Comparison of ENCODE assay signal across 8 cellular contexts in the genomic region with DNA sequence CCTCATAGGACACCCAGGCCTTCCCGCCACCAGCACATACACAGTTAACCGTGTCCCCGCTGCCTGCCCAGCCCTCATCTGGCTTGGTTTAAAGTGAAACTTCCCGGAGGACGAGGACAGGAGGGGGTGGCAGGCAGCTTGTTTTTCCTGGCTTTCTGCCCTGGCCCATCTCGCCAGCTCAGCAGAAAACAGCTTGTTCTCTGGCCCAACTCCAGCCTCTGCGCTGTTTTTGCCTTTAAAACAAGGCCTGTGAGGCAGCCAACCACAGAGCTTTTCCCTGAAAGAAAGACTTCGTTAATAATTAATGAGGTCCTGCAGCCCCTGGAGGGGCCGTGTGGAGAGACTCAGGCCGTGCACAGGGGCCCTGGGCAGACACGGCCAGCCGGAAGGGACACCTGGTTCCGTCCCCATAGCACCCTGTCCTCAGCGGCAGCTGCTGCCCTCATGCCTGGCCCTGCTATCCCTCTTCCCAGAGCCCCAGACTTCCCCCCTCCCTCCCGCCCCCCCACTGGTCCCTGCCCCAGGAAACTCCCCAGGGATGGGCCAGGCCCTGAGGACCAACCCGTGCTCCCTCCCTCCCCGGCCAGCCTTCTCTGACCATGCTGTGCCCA.
DNase-seq lines count a peak whose midpoint lies in the region; ATAC-seq and TF ChIP-seq lines count a peak whose summit lies in the region.

No MANE protein-coding gene starts in this region.

- H3K4me1 ChIP-seq in liver (ENCODE audit: control insufficient read depth in 4 of 4, insufficient read depth in 4 of 4, low read length in 3 of 4) (peaks cover 28 to 93% (median 63%) of the 10 kb centered on the region in 4 donors), tibial artery (peaks cover 13 to 64% (median 45%) of the 10 kb centered on the region in 4 donors)

- H3K9me3 ChIP-seq in liver (ENCODE audit: control insufficient read depth in 4 of 4, low read length in 3 of 4), result no peaks in the 10 kb centered on the region
- no peaks in the 10 kb centered on the region for H3K9me3 ChIP-seq in tibial artery

- H3K27ac ChIP-seq in liver (ENCODE audit: low read depth in 1 of 2, low read length in 2 of 2) (peak overlapping the region; percentile 87 to 89), tibial artery (peak overlapping the region; percentile 71 to 86)

- WGBS in liver, result 8% methylated on average over 17 of the region's 17 CpGs

- peak; percentile 97 for DNase-seq in DMS79 (lab: John Stamatoyannopoulos, UW)
- peak; percentile 57 for DNase-seq in NCI-H510A (lab: John Stamatoyannopoulos, UW)
- peak; percentile 96 for DNase-seq in dedifferentiated amniotic fluid mesenchymal stem cell (ENCODE audit: extremely low spot score)
- peak; percentile 97 to 98 for DNase-seq in tibial artery
- DNase-seq in NCI-H187 treated with DMSO at 0.1 percent for 48 hours (lab: John Stamatoyannopoulos, UW), result no peak
- DNase-seq in effector CD8-positive, alpha-beta T cell (lab: John Stamatoyannopoulos, UW), result no peak

- no peak overlapping the region for H3K9ac ChIP-seq in liver (ENCODE audit: low read depth in 1 of 2, low read length in 2 of 2)

- H3K27me3 ChIP-seq in liver (ENCODE audit: control insufficient read depth in 4 of 4, insufficient read depth in 4 of 4, low read length in 3 of 4) (no peaks in the 10 kb centered on the region), tibial artery (no peaks in the 10 kb centered on the region)

- peak; percentile 65 to 69 for TF ChIP-seq RAD21 in liver (IDR thresholded peaks at IDR 0.05)

- H3K4me3 ChIP-seq in liver (ENCODE audit: low read depth in 1 of 3, low read length in 3 of 3), result peak overlapping the region in 1 of 3 donors; percentile 12
- H3K4me3 ChIP-seq in tibial artery, result peak overlapping the region; percentile 13 to 42

- TF ChIP-seq CTCF in liver (IDR thresholded peaks at IDR 0.05; ENCODE audit: low read depth, low read length, missing input control) (no peak), tibial artery (IDR thresholded peaks at IDR 0.05) (no peak)

- H3K36me3 ChIP-seq in liver (ENCODE audit: control insufficient read depth in 4 of 4, insufficient read depth in 3 of 4, low read depth in 1 of 4, low read length in 3 of 4), result peaks cover 6 to 34% (median 19%) of the 10 kb centered on the region in 4 donors
- peaks cover 14 to 56% (median 53%) of the 10 kb centered on the region in 3 donors for H3K36me3 ChIP-seq in tibial artery

- intact Hi-C loops in tibial artery (cut with DNase I; ENCODE audit: low total_unique reads), result loop anchor here (5.0 kb wide), 1 partner anchor 108 kb away; the partner anchor contains the start of gene RXRA

- ATAC-seq in HG03108 (IDR thresholded peaks at IDR 0.05; ENCODE audit: unreplicated experiment), result no peak

TF ChIP-seq in liver, 16 proteins besides CTCF, POLR2A, EP300 and RAD21:
- TF ChIP-seq TAF1 (conservative IDR thresholded peaks at IDR 0.05) (no peak), ZBTB33 (IDR thresholded peaks at IDR 0.05) (no peak), HNF4A (conservative IDR thresholded peaks at IDR 0.05) (peak; percentile 37 to 70), HNF4G (IDR thresholded peaks at IDR 0.05) (no peak), JUND (IDR thresholded peaks at IDR 0.05) (peak in 1 of 2 donors; percentile 59), FOXA2 (IDR thresholded peaks at IDR 0.05) (peak; percentile 47), GABPA (IDR thresholded peaks at IDR 0.05 in 1 of 2, conservative IDR thresholded peaks at IDR 0.05 in 1 of 2) (peak in 1 of 2 donors; percentile 70), SP1 (IDR thresholded peaks at IDR 0.05) (peak; percentile 92), NR2F2 (IDR thresholded peaks at IDR 0.05) (peak; percentile 65), FOXA1 (IDR thresholded peaks at IDR 0.05) (peak; percentile 43), RXRA (IDR thresholded peaks at IDR 0.05) (peak; percentile 77 to 91), EGR1 (IDR thresholded peaks at IDR 0.05; ENCODE audit: low read depth in 2 of 2) (peak; percentile 78 to 91), ATF3 (IDR thresholded peaks at IDR 0.05) (no peak), YY1 (IDR thresholded peaks at IDR 0.05) (peak; percentile 65)
- TF ChIP-seq, protein P1, sequence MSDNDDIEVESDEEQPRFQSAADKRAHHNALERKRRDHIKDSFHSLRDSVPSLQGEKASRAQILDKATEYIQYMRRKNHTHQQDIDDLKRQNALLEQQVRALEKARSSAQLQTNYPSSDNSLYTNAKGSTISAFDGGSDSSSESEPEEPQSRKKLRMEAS (IDR thresholded peaks at IDR 0.05), result peak; percentile 86
- TF ChIP-seq, protein P2, sequence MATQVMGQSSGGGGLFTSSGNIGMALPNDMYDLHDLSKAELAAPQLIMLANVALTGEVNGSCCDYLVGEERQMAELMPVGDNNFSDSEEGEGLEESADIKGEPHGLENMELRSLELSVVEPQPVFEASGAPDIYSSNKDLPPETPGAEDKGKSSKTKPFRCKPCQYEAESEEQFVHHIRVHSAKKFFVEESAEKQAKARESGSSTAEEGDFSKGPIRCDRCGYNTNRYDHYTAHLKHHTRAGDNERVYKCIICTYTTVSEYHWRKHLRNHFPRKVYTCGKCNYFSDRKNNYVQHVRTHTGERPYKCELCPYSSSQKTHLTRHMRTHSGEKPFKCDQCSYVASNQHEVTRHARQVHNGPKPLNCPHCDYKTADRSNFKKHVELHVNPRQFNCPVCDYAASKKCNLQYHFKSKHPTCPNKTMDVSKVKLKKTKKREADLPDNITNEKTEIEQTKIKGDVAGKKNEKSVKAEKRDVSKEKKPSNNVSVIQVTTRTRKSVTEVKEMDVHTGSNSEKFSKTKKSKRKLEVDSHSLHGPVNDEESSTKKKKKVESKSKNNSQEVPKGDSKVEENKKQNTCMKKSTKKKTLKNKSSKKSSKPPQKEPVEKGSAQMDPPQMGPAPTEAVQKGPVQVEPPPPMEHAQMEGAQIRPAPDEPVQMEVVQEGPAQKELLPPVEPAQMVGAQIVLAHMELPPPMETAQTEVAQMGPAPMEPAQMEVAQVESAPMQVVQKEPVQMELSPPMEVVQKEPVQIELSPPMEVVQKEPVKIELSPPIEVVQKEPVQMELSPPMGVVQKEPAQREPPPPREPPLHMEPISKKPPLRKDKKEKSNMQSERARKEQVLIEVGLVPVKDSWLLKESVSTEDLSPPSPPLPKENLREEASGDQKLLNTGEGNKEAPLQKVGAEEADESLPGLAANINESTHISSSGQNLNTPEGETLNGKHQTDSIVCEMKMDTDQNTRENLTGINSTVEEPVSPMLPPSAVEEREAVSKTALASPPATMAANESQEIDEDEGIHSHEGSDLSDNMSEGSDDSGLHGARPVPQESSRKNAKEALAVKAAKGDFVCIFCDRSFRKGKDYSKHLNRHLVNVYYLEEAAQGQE (IDR thresholded peaks at IDR 0.05), result peak; percentile 71

Comparison
In these comparisons a context has a peak if more than half of its experiments do, and no peak if none do; other contexts are left out.
1. DNase-seq: peak in DMS79 (single experiment), NCI-H510A (single experiment), dedifferentiated amniotic fluid mesenchymal stem cell (single experiment) and tibial artery (2 of 2); none in NCI-H187 treated with DMSO at 0.1 percent for 48 hours (single experiment) and effector CD8-positive, alpha-beta T cell (single experiment).